ENCODE assay signal across 1 cellular context in genomic region chr3:172140499-172141391, GRCh38.
TF ChIP-seq lines count a peak whose summit lies in the region.

No MANE protein-coding gene starts in this region.

TF ChIP-seq in liver, 16 proteins besides CTCF, POLR2A, EP300 and RAD21 (continued from another document):
- TF ChIP-seq ATF3 (IDR thresholded peaks at IDR 0.05): peak; percentile 89
- TF ChIP-seq REST (IDR thresholded peaks at IDR 0.05): peak; percentile 16
